Comparison of ENCODE assay signal across 12 cellular contexts in genomic region chr17:55567240-55568216, GRCh38. TPM values are rescaled to one million over a fixed set of nuclear protein-coding genes. Genes with fewer than 3 reads are reported as not detected.
DNase-seq lines count a peak whose midpoint lies in the region; TF ChIP-seq lines count a peak whose summit lies in the region.
"Had no signal": no experiment of that assay in that cellular context is flagged by ENCODE, and none has a peak within 500 bp of the region (broad histone marks: within the 10 kb centered on the region; RNA-seq: fewer than 3 reads in every experiment).

No MANE protein-coding gene starts in this region.

- H3K4me1 Mint-ChIP-seq in CD4-positive, alpha-beta memory T cell: no peaks in the 10 kb centered on the region

- DNase-seq in NCI-H187 (lab: John Stamatoyannopoulos, UW): peak; percentile 36 to 52
- no peak for DNase-seq in NCI-H187 treated with DMSO at 0.1 percent for 48 hours (lab: John Stamatoyannopoulos, UW)
- DNase-seq in fibroblast of lung (ENCODE audit: low read depth in 2 of 2): peak; percentile 25 to 46
- peak; percentile 81 to 88 for DNase-seq in uterus
- no peak for DNase-seq in activated CD8-positive, alpha-beta memory T cell treated with anti-CD3 and anti-CD28 coated beads, Interleukin-2, amount 50 U/mL, for 4 hours
- DNase-seq in activated T-cell treated with anti-CD3 and anti-CD28 coated beads for 4 hours: no peak
- DNase-seq in CD4-positive, alpha-beta memory T cell: no peak
- DNase-seq: activated CD4-positive, alpha-beta T cell treated with anti-CD3 and anti-CD28 coated beads, Interleukin-2, amount 10 ng/mL, durations not matched to agents 7 days and 5 days; midbrain had no signal

- POLR2A ChIA-PET in CD4-positive, alpha-beta memory T cell (lab: Charles Lee; ENCODE audit: partially characterized antibody): no interaction called here

- no peak overlapping the region for H3K4me2 ChIP-seq in fibroblast of lung (ENCODE audit: extremely low read depth, insufficient read depth, low read length)

- H2AFZ ChIP-seq in fibroblast of lung (ENCODE audit: low read length): no peak overlapping the region

- H3K36me3 ChIP-seq in fibroblast of lung (ENCODE audit: control insufficient read depth, insufficient read depth, low read length) (no peaks in the 10 kb centered on the region), muscle layer of colon (ENCODE audit: insufficient read depth, low read length) (no peaks in the 10 kb centered on the region), uterus (no peaks in the 10 kb centered on the region)
- no peaks in the 10 kb centered on the region for H3K36me3 ChIP-seq in CD4-positive, alpha-beta memory T cell (ENCODE audit: insufficient read depth, low read length)

- H3K27me3 Mint-ChIP-seq in CD4-positive, alpha-beta memory T cell: peaks cover 0 to 6% of the 10 kb centered on the region in 2 donors

- no peak overlapping the region for H3K27ac ChIP-seq in fibroblast of lung (ENCODE audit: insufficient read depth, low read length)
- H3K27ac ChIP-seq in muscle layer of colon (ENCODE audit: low read depth, low read length): peak overlapping the region; percentile 58
- H3K27ac ChIP-seq in uterus: peak overlapping the region; percentile 59 to 82
- H3K27ac ChIP-seq in CD4-positive, alpha-beta memory T cell (ENCODE audit: low read depth, low read length): no peak overlapping the region

- no peak for TF ChIP-seq POLR2A in uterus (IDR thresholded peaks at IDR 0.05)

- H3K4me3 ChIP-seq in fibroblast of lung (replicated peaks in 1 of 4; ENCODE audit: control extremely low read depth in 1 of 4, insufficient read depth in 1 of 4, low read depth in 3 of 4, low read length in 4 of 4): no peak overlapping the region
- H3K4me3 ChIP-seq in muscle layer of colon (ENCODE audit: low read depth in 1 of 2, low read length in 2 of 2): no peak overlapping the region
- no peak overlapping the region for H3K4me3 ChIP-seq in uterus
- H3K4me3 ChIP-seq in CD4-positive, alpha-beta memory T cell (ENCODE audit: low read length in 2 of 2): no peak overlapping the region

- no peaks in the 10 kb centered on the region for H3K36me3 Mint-ChIP-seq in CD4-positive, alpha-beta memory T cell

- no peaks in the 10 kb centered on the region for H3K79me2 ChIP-seq in fibroblast of lung (ENCODE audit: control insufficient read depth, insufficient read depth, low read length)

- H4K20me1 ChIP-seq in fibroblast of lung (ENCODE audit: control insufficient read depth, extremely low read depth, insufficient read depth, low read length): no peaks in the 10 kb centered on the region

- H3K9me3 ChIP-seq in fibroblast of lung (ENCODE audit: control insufficient read depth, insufficient read depth, low read depth, low read length): no peaks in the 10 kb centered on the region
- no peaks in the 10 kb centered on the region for H3K9me3 ChIP-seq in muscle layer of colon (ENCODE audit: low read length)
- H3K9me3 ChIP-seq in uterus: no peaks in the 10 kb centered on the region
- H3K9me3 ChIP-seq in CD4-positive, alpha-beta memory T cell (ENCODE audit: control insufficient read depth in 1 of 2, low read length in 2 of 2): no peaks in the 10 kb centered on the region

- CTCF ChIA-PET in CD4-positive, alpha-beta memory T cell (lab: Charles Lee; ENCODE audit: partially characterized antibody): interaction anchor here (0.7 to 1.2 kb wide), 2 partner anchors 36 to 54 kb away, joined by 3 to 6 read pairs; no protein-coding TSS in a partner anchor

- no peak overlapping the region for H3K4me3 Mint-ChIP-seq in CD4-positive, alpha-beta memory T cell
- H3K4me3 Mint-ChIP-seq: activated CD4-positive, alpha-beta T cell treated with anti-CD3 and anti-CD28 coated beads, Interleukin-2, amount 10 ng/mL, durations not matched to agents 7 days and 5 days had no signal

- intact Hi-C loops in uterus (cut with DNase I; ENCODE audit: low total_unique reads): no loop called here
- intact Hi-C loops in CD4-positive, alpha-beta memory T cell (cut with micrococcal nuclease): no loop called here

- no peaks in the 10 kb centered on the region for H3K4me1 ChIP-seq in fibroblast of lung (ENCODE audit: control insufficient read depth, extremely low read depth, insufficient read depth, low read length)
- H3K4me1 ChIP-seq in muscle layer of colon (ENCODE audit: insufficient read depth, low read length): peaks cover 5% of the 10 kb centered on the region
- no peaks in the 10 kb centered on the region for H3K4me1 ChIP-seq in uterus
- no peaks in the 10 kb centered on the region for H3K4me1 ChIP-seq in CD4-positive, alpha-beta memory T cell (ENCODE audit: insufficient read depth, low read length)

- no peaks in the 10 kb centered on the region for H3K27me3 ChIP-seq in fibroblast of lung (ENCODE audit: control insufficient read depth, insufficient read depth, low read length)
- no peaks in the 10 kb centered on the region for H3K27me3 ChIP-seq in muscle layer of colon (ENCODE audit: control insufficient read depth in 1 of 2, insufficient read depth in 2 of 2, low read length in 2 of 2)
- no peaks in the 10 kb centered on the region for H3K27me3 ChIP-seq in uterus
- no peaks in the 10 kb centered on the region for H3K27me3 ChIP-seq in CD4-positive, alpha-beta memory T cell (ENCODE audit: insufficient read depth, low read length)

- no peaks in the 10 kb centered on the region for H3K9me3 Mint-ChIP-seq in CD4-positive, alpha-beta memory T cell
- H3K9me3 Mint-ChIP-seq: activated CD4-positive, alpha-beta T cell treated with anti-CD3 and anti-CD28 coated beads, Interleukin-2, amount 10 ng/mL, durations not matched to agents 7 days and 5 days had no signal

- no peak overlapping the region for H3K27ac Mint-ChIP-seq in CD4-positive, alpha-beta memory T cell
- H3K27ac Mint-ChIP-seq: activated CD4-positive, alpha-beta T cell treated with anti-CD3 and anti-CD28 coated beads, Interleukin-2, amount 10 ng/mL, durations not matched to agents 7 days and 5 days had no signal

- no peak overlapping the region for H3K9ac ChIP-seq in fibroblast of lung (ENCODE audit: insufficient read depth, low read length)
- no peak overlapping the region for H3K9ac ChIP-seq in muscle layer of colon (ENCODE audit: low read length)

- no peak for TF ChIP-seq CTCF in fibroblast of lung (conservative IDR thresholded peaks at IDR 0.05 in 1 of 2, IDR thresholded peaks at IDR 0.05 in 1 of 2; ENCODE audit: low read depth in 1 of 2, low read length in 2 of 2)
- no peak for TF ChIP-seq CTCF in uterus (IDR thresholded peaks at IDR 0.05)

RNA-seq across cellular contexts. Expression of gene SMIM36, which starts 56.3 kb away (rescaled TPM):
- total RNA-seq in fibroblast of lung: not detected in 2 replicates
- polyA plus RNA-seq in fibroblast of lung: not detected in 2 replicates
- polyA plus RNA-seq in fibroblast of lung (2012): not detected in 2 replicates
- polyA minus RNA-seq in fibroblast of lung (ENCODE audit: low replicate concordance): not detected in 2 replicates
- not detected for total RNA-seq in uterus
- not detected for total RNA-seq in CD4-positive, alpha-beta memory T cell
- polyA plus RNA-seq in CD4-positive, alpha-beta memory T cell: not detected
- total RNA-seq: A172; activated CD4-positive, alpha-beta T cell treated with anti-CD3 and anti-CD28 coated beads, Interleukin-2, amount 10 ng/mL, durations not matched to agents 7 days and 5 days; renal cortical epithelial cell had no signal

Comparison
In these comparisons a context has a peak if more than half of its experiments do, and no peak if none do; other contexts are left out.
1. DNase-seq: peak in NCI-H187 (2 of 2), fibroblast of lung (2 of 2) and uterus (2 of 2); none in NCI-H187 treated with DMSO at 0.1 percent for 48 hours (single experiment), activated CD8-positive, alpha-beta memory T cell treated with anti-CD3 and anti-CD28 coated beads, Interleukin-2, amount 50 U/mL, for 4 hours (single experiment), activated T-cell treated with anti-CD3 and anti-CD28 coated beads for 4 hours (single experiment) and CD4-positive, alpha-beta memory T cell (0 of 5).
2. H3K27ac ChIP-seq: peak in muscle layer of colon (single experiment) and uterus (2 of 2); none in fibroblast of lung (single experiment) and CD4-positive, alpha-beta memory T cell (single experiment).